8 cellular contexts compared by ENCODE assay signal in the genomic region with DNA sequence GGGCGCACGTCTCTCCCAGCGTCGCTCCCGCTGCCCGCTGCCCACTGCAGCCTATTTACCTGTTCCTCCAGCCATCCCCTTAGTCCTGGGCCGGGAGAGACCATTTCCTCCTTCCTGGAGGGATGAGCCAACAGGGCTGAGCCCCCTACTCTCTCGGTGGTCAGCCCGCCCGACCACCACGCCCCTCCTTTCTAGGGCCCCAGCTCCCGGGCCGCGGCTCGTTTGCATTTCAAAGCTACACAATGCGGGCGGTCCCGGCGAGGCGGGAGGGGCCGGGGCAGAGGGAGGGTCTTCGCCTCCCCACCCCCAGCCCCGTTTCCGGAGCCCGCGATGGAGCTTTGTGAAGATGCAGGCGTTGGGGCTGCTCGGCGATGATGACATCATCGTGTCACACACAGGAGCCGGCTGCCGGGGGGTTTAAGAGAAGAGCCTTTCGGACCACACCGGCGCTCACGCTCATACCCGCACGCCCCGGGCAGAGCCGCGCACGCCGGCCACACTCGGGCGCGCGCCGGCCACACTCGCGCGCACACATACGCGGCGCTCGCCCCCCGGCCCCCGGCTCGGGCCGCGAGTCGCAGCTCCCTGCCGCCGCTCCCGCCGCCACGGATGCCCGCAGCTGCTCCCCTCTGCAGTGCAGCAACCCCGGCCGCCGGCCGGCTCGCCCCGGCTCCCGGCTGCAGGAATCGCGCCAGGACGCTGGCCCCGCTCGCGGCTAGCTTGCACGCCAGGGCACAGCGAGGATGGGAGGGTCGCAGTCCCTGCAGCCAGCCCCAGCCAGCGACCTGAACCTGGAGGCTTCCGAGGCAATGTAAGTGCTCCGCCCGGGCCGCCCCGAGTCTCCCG.
DNase-seq lines count a peak whose midpoint lies in the region; ATAC-seq and TF ChIP-seq lines count a peak whose summit lies in the region.

No MANE protein-coding gene starts in this region.

- H3K27me3 Mint-ChIP-seq in progenitor cell of endocrine pancreas = no peaks in the 10 kb centered on the region

- peak; percentile 28 for DNase-seq in DMS79 treated with DMSO at 0.1 percent for 48 hours (lab: John Stamatoyannopoulos, UW)
- peak; percentile 72 to 87 for DNase-seq in NCI-H526 (lab: John Stamatoyannopoulos, UW)
- peak; percentile 31 for DNase-seq in fibroblast of mammary gland (ENCODE audit: low read depth)
- DNase-seq in progenitor cell of endocrine pancreas (ENCODE audit: low spot score, unreplicated experiment) = peak; percentile 71
- no peak for DNase-seq in SKM-1 treated with dmso at 0.1 percent for 144 hours (lab: John Stamatoyannopoulos, UW; ENCODE audit: unreplicated experiment)
- no peak for DNase-seq in NOMO-1 (lab: John Stamatoyannopoulos, UW; ENCODE audit: unreplicated experiment in 2 of 2)
- no peak for DNase-seq in left colon

- intact Hi-C loops in left colon (cut with DNase I, micrococcal nuclease) = no loop called here

- ATAC-seq in GM18909 (IDR thresholded peaks at IDR 0.05; ENCODE audit: poor library complexity, unreplicated experiment) (no peak), left colon (no peak)

- no peaks in the 10 kb centered on the region for H3K9me3 Mint-ChIP-seq in progenitor cell of endocrine pancreas (ENCODE audit: low read depth)

- peak overlapping the region; percentile 81 for H3K4me3 Mint-ChIP-seq in progenitor cell of endocrine pancreas (ENCODE audit: low read depth)

- H3K4me1 Mint-ChIP-seq in progenitor cell of endocrine pancreas (ENCODE audit: low read depth) = peaks cover 47% of the 10 kb centered on the region

- H3K4me3 ChIP-seq in fibroblast of mammary gland (ENCODE audit: control insufficient read depth, low read depth, low read length) = peak overlapping the region; percentile 46

- no peak for TF ChIP-seq CTCF in fibroblast of mammary gland (conservative IDR thresholded peaks at IDR 0.05; ENCODE audit: control insufficient read depth, insufficient read depth, low read depth, low read length)
- no peak for TF ChIP-seq CTCF in progenitor cell of endocrine pancreas (IDR thresholded peaks at IDR 0.05; ENCODE audit: unreplicated experiment)

- peak overlapping the region; percentile 94 for H3K27ac Mint-ChIP-seq in progenitor cell of endocrine pancreas

- H3K36me3 Mint-ChIP-seq in progenitor cell of endocrine pancreas (ENCODE audit: insufficient read depth) = peaks cover 2% of the 10 kb centered on the region

Comparison
In these comparisons a context has a peak if more than half of its experiments do, and no peak if none do; other contexts are left out.
1. DNase-seq: peak in DMS79 treated with DMSO at 0.1 percent for 48 hours (single experiment), NCI-H526 (2 of 2), fibroblast of mammary gland (single experiment) and progenitor cell of endocrine pancreas (single experiment); none in SKM-1 treated with dmso at 0.1 percent for 144 hours (single experiment), NOMO-1 (0 of 2) and left colon (0 of 2).